21 cellular contexts compared by ENCODE assay signal in genomic region chr22:50078761-50079160, GRCh38. TPM values are rescaled to one million over a fixed set of nuclear protein-coding genes. Genes with fewer than 3 reads are reported as not detected.
DNase-seq lines count a peak whose midpoint lies in the region; ATAC-seq and TF ChIP-seq lines count a peak whose summit lies in the region.
"Had no signal": no experiment of that assay in that cellular context is flagged by ENCODE, and none has a peak within 500 bp of the region (broad histone marks: within the 10 kb centered on the region; RNA-seq: fewer than 3 reads in every experiment).

No MANE protein-coding gene starts in this region.

- H3K79me2 ChIP-seq in trophoblast cell (ENCODE audit: control insufficient read depth, insufficient read depth, low read length, poor library complexity), result no peaks in the 10 kb centered on the region

- no peak overlapping the region for H3K4me3 ChIP-seq in cardiac muscle cell
- H3K4me3 ChIP-seq in left ventricle myocardium inferior, result no peak overlapping the region
- no peak overlapping the region for H3K4me3 ChIP-seq in trophoblast cell (ENCODE audit: low read depth, low read length)
- H3K4me3 ChIP-seq in aorta (ENCODE audit: low read length in 2 of 2), result no peak overlapping the region
- no peak overlapping the region for H3K4me3 ChIP-seq in breast epithelium
- no peak overlapping the region for H3K4me3 ChIP-seq in SJCRH30
- H3K4me3 ChIP-seq: SJSA1 had no signal

- H4K8ac ChIP-seq in trophoblast cell (ENCODE audit: low read depth, low read length), result no peak overlapping the region

- no peaks in the 10 kb centered on the region for H3K27me3 ChIP-seq in cardiac muscle cell
- peaks cover 25% of the 10 kb centered on the region for H3K27me3 ChIP-seq in left ventricle myocardium inferior (ENCODE audit: low read depth)
- no peaks in the 10 kb centered on the region for H3K27me3 ChIP-seq in trophoblast cell (ENCODE audit: insufficient read depth, low read length)
- H3K27me3 ChIP-seq in aorta (ENCODE audit: control insufficient read depth in 1 of 2, insufficient read depth in 2 of 2, low read length in 1 of 2), result no peaks in the 10 kb centered on the region
- H3K27me3 ChIP-seq in breast epithelium, result peaks cover 0 to 25% of the 10 kb centered on the region in 2 donors
- H3K27me3 ChIP-seq in SJCRH30, result peaks cover 39% of the 10 kb centered on the region
- H3K27me3 ChIP-seq: SJSA1 had no signal

- H2BK12ac ChIP-seq in trophoblast cell (ENCODE audit: low read length), result no peak overlapping the region

- intact Hi-C loops in left ventricle myocardium inferior (cut with micrococcal nuclease), result no loop called here
- intact Hi-C loops in aorta (cut with DNase I), result no loop called here
- intact Hi-C loops in breast epithelium (cut with DNase I; ENCODE audit: low total_unique reads), result no loop called here

- H3K4me1 ChIP-seq in cardiac muscle cell (ENCODE audit: low read depth) (peaks cover 10% of the 10 kb centered on the region), left ventricle myocardium inferior (no peaks in the 10 kb centered on the region), trophoblast cell (ENCODE audit: control insufficient read depth in 1 of 2, insufficient read depth in 2 of 2, low read length in 2 of 2) (peaks cover 16% of the 10 kb centered on the region in 2 experiments), aorta (ENCODE audit: control insufficient read depth in 1 of 2, insufficient read depth in 2 of 2, low read length in 2 of 2) (no peaks in the 10 kb centered on the region), breast epithelium (no peaks in the 10 kb centered on the region), SJCRH30 (peaks cover 4% of the 10 kb centered on the region; the same call in 1 of the 2 replicates)
- H3K4me1 ChIP-seq: SJSA1 had no signal

- H3K79me1 ChIP-seq in trophoblast cell (ENCODE audit: low read length), result peaks cover 7% of the 10 kb centered on the region

- no peak overlapping the region for H3K18ac ChIP-seq in trophoblast cell (ENCODE audit: low read length)

- H3K23ac ChIP-seq in trophoblast cell (ENCODE audit: low read length), result no peak overlapping the region

- no peak overlapping the region for H2AK5ac ChIP-seq in trophoblast cell (ENCODE audit: low read length)

- no peak overlapping the region for H4K12ac ChIP-seq in trophoblast cell (ENCODE audit: low read depth, low read length)

- no peak overlapping the region for H3K4me2 ChIP-seq in trophoblast cell (ENCODE audit: low read length)

- ATAC-seq in esophagus mucosa (peak; percentile 71), aorta (ENCODE audit: low FRiP score) (no peak), HG03196 (IDR thresholded peaks at IDR 0.05; ENCODE audit: unreplicated experiment) (no peak)
- ATAC-seq: PC-3 had no signal

- peak overlapping the region; percentile 45 for H4K91ac ChIP-seq in trophoblast cell (ENCODE audit: low read depth, low read length)

- TF ChIP-seq POLR2A in breast epithelium (IDR thresholded peaks at IDR 0.05), result no peak

- H3K9me3 ChIP-seq in cardiac muscle cell (ENCODE audit: low read depth) (no peaks in the 10 kb centered on the region), left ventricle myocardium inferior (replicated peaks) (no peaks in the 10 kb centered on the region), trophoblast cell (ENCODE audit: insufficient read depth, low read depth, low read length) (peaks cover 2% of the 10 kb centered on the region), aorta (ENCODE audit: control insufficient read depth, low read length) (no peaks in the 10 kb centered on the region), breast epithelium (no peaks in the 10 kb centered on the region), SJCRH30 (replicated peaks) (no peaks in the 10 kb centered on the region)
- H3K9me3 ChIP-seq: SJSA1 had no signal

- no CpG with 5 or more reads among the region's 9 CpGs for WGBS in trophoblast cell (ENCODE audit: extremely low coverage, insufficient coverage, insufficient read length)
- WGBS in aorta, 2 donors, result 95 to 97% methylated on average over 9 of the region's 9 CpGs

- DNase-seq in cardiac muscle cell (ENCODE audit: low read depth in 1 of 2, low spot score in 1 of 2) (no peak), left ventricle myocardium inferior (no peak), trophoblast cell (no peak), aorta (peak; percentile 12 to 39), breast epithelium (ENCODE audit: low spot score in 2 of 2) (no peak), SJCRH30 (no peak)
- DNase-seq: CD8-positive, alpha-beta memory T cell; NCI-H1417; NCI-H187; NCI-H2107; NCI-H524; PC-3; RPMI8226 had no signal

- no peak overlapping the region for H3K4ac ChIP-seq in trophoblast cell (ENCODE audit: low read depth, low read length)

- H2AFZ ChIP-seq in trophoblast cell (ENCODE audit: insufficient read depth, low read length, poor library complexity), result no peak overlapping the region

- peak overlapping the region; percentile 56 for H3K27ac ChIP-seq in cardiac muscle cell
- no peak overlapping the region for H3K27ac ChIP-seq in left ventricle myocardium inferior (replicated peaks)
- no peak overlapping the region for H3K27ac ChIP-seq in trophoblast cell (ENCODE audit: low read depth, low read length)
- H3K27ac ChIP-seq in aorta (ENCODE audit: low read depth in 1 of 2, low read length in 2 of 2), result no peak overlapping the region
- no peak overlapping the region for H3K27ac ChIP-seq in breast epithelium
- H3K27ac ChIP-seq in SJCRH30, result no peak overlapping the region
- H3K27ac ChIP-seq: SJSA1 had no signal

- H3K14ac ChIP-seq in trophoblast cell (ENCODE audit: low read length), result no peak overlapping the region

- no peak overlapping the region for H2BK5ac ChIP-seq in trophoblast cell (ENCODE audit: low read depth, low read length, poor library complexity)

- no peak overlapping the region for H2BK120ac ChIP-seq in trophoblast cell (ENCODE audit: insufficient read depth, low read length, poor library complexity)

- no peak for TF ChIP-seq CTCF in cardiac muscle cell (IDR thresholded peaks at IDR 0.05; ENCODE audit: low read depth, low read length)
- TF ChIP-seq CTCF in left ventricle myocardium inferior (IDR thresholded peaks at IDR 0.05; ENCODE audit: borderline replicate concordance), result no peak
- TF ChIP-seq CTCF in breast epithelium (IDR thresholded peaks at IDR 0.05), result no peak

- no peak overlapping the region for H3K9ac ChIP-seq in trophoblast cell (ENCODE audit: low read length)

- H3K36me3 ChIP-seq in cardiac muscle cell (no peaks in the 10 kb centered on the region), left ventricle myocardium inferior (no peaks in the 10 kb centered on the region), trophoblast cell (ENCODE audit: control insufficient read depth in 1 of 2, insufficient read depth in 2 of 2, low read length in 2 of 2) (no peaks in the 10 kb centered on the region), aorta (ENCODE audit: control insufficient read depth in 1 of 2, insufficient read depth in 2 of 2, low read length in 1 of 2) (no peaks in the 10 kb centered on the region), breast epithelium (no peaks in the 10 kb centered on the region), SJCRH30 (no peaks in the 10 kb centered on the region)
- H3K36me3 ChIP-seq: SJSA1 had no signal

RNA-seq across cellular contexts. Expression of gene MLC1, which starts 6.5 kb away (rescaled TPM):
- total RNA-seq in cardiac muscle cell (0.11 and 0.27 TPM in 2 replicates), left ventricle myocardium inferior (0.66 TPM), esophagus mucosa (not detected), aorta (under 1 TPM; 0.16 to 0.39 TPM), breast epithelium (under 1 TPM in 1 of 3 donors, not detected in 2; 0.15 TPM)
- polyA plus RNA-seq in cardiac muscle cell (0.32 TPM in 1 of 2 replicates, not detected in the other), aorta (1 to 10 TPM in 1 of 2 donors, not detected in 1; 2.1 TPM)
- polyA plus RNA-seq in trophoblast cell (2013), result 0.22 and 0.28 TPM in 2 replicates
- total RNA-seq in SJCRH30 (2014; rRNA removed; shearing (Covaris generic)), result 0.04 and 0.18 TPM in 2 replicates
- total RNA-seq: H1, HT-29 had no signal

RNA-seq across cellular contexts. Expression of gene MOV10L1, which starts 11.0 kb away (rescaled TPM):
- 0.18 TPM in 1 of 2 replicates, not detected in the other for total RNA-seq in cardiac muscle cell
- 1.1 TPM in 1 of 2 replicates, not detected in the other for polyA plus RNA-seq in cardiac muscle cell
- 0.49 TPM for total RNA-seq in left ventricle myocardium inferior
- 0.12 TPM for total RNA-seq in esophagus mucosa
- 0.14 and 0.25 TPM in 2 replicates for polyA plus RNA-seq in trophoblast cell (2013)
- total RNA-seq in aorta, result 1 to 10 TPM in 1 of 2 donors, under 1 TPM in 1; 0.10 to 3.2 TPM
- 1 to 10 TPM; 1.5 to 4.2 TPM for polyA plus RNA-seq in aorta
- total RNA-seq in breast epithelium, result under 1 TPM; 0.16 to 0.44 (median 0.33) TPM
- not detected in 2 replicates for total RNA-seq in SJCRH30 (2014; rRNA removed; shearing (Covaris generic))
- total RNA-seq: CD8-positive, alpha-beta memory T cell; H1; HT-29 had no signal
- polyA plus RNA-seq: CD8-positive, alpha-beta memory T cell had no signal

RNA-seq across cellular contexts. Expression of gene TTLL8, which starts 20.7 kb away (rescaled TPM):
- not detected in 2 replicates for total RNA-seq in cardiac muscle cell
- not detected in 2 replicates for polyA plus RNA-seq in cardiac muscle cell
- not detected for total RNA-seq in left ventricle myocardium inferior
- total RNA-seq in esophagus mucosa, result not detected
- polyA plus RNA-seq in trophoblast cell (2013), result not detected in 2 replicates
- total RNA-seq in aorta, result not detected
- not detected for polyA plus RNA-seq in aorta
- total RNA-seq in breast epithelium, result not detected
- not detected in 2 replicates for total RNA-seq in SJCRH30 (2014; rRNA removed; shearing (Covaris generic))
- total RNA-seq: A172; CD8-positive, alpha-beta memory T cell; H1; HT-29; M059J; PC-3; SJSA1 had no signal
- polyA plus RNA-seq: BJ; CD8-positive, alpha-beta memory T cell; H1 had no signal

Comparison
In these comparisons a context has a peak if more than half of its experiments do, and no peak if none do; other contexts are left out.
1. DNase-seq: peak in aorta (2 of 2); none in cardiac muscle cell (0 of 2), left ventricle myocardium inferior (single experiment), trophoblast cell (0 of 2), breast epithelium (0 of 2) and SJCRH30 (0 of 2).